18 cellular contexts compared by ENCODE assay signal in genomic region chr7:37206192-37206591, GRCh38.
DNase-seq lines count a peak whose midpoint lies in the region; ATAC-seq and TF ChIP-seq lines count a peak whose summit lies in the region.
"Had no signal": no experiment of that assay in that cellular context is flagged by ENCODE, and none has a peak within 500 bp of the region (broad histone marks: within the 10 kb centered on the region; RNA-seq: fewer than 3 reads in every experiment).

No MANE protein-coding gene starts in this region.

- peak overlapping the region; percentile 78 for H3K4me2 ChIP-seq in KMS-11

- no peak for TF ChIP-seq POLR2A in esophagus muscularis mucosa (IDR thresholded peaks at IDR 0.05; ENCODE audit: low read depth)

- no peaks in the 10 kb centered on the region for H3K27me3 Mint-ChIP-seq in activated T-cell treated with anti-CD3 and anti-CD28 coated beads, Interleukin-2, amount 50 U/mL, for 72 hours (ENCODE audit: low read depth)
- no peaks in the 10 kb centered on the region for H3K27me3 Mint-ChIP-seq in WTC11 (ENCODE audit: low read depth)

- H3K27me3 ChIP-seq in KMS-11 (ENCODE audit: insufficient read depth, low read depth) (no peaks in the 10 kb centered on the region), esophagus muscularis mucosa (no peaks in the 10 kb centered on the region)
- H3K27me3 ChIP-seq: BE2C had no signal

- CTCF ChIA-PET in WTC11 (lab: Charles Lee) = interaction anchor here (0.9 kb wide), 1 partner anchor 28 kb away, joined by 3 read pairs; no protein-coding TSS in a partner anchor

- H3K4me3 Mint-ChIP-seq in activated T-cell treated with anti-CD3 and anti-CD28 coated beads, Interleukin-2, amount 50 U/mL, for 72 hours = peak overlapping the region in 1 of 2 donors; percentile 25
- H3K4me3 Mint-ChIP-seq in WTC11 = no peak overlapping the region

- H3K27ac ChIP-seq in KMS-11 (peak overlapping the region; percentile 77), esophagus muscularis mucosa (replicated peaks in 1 of 4) (no peak overlapping the region)

- H3K4me3 ChIP-seq in KMS-11 (IDR thresholded peaks at IDR 0.05; ENCODE audit: insufficient read depth, low read depth, low read length) = no peak overlapping the region
- H3K4me3 ChIP-seq in esophagus muscularis mucosa = no peak overlapping the region

- 86% methylated on average over 3 of the region's 3 CpGs for WGBS in esophagus muscularis mucosa

- no peaks in the 10 kb centered on the region for H3K9me3 ChIP-seq in esophagus muscularis mucosa
- H3K9me3 ChIP-seq: BE2C had no signal

- peak overlapping the region; percentile 89 for H3K27ac Mint-ChIP-seq in activated T-cell treated with anti-CD3 and anti-CD28 coated beads, Interleukin-2, amount 50 U/mL, for 72 hours
- H3K27ac Mint-ChIP-seq in WTC11 = 0 out of 2 replicates have a peak overlapping the region, but pooled peaks have one; percentile 25

- peaks cover 21% of the 10 kb centered on the region for H3K4me1 Mint-ChIP-seq in activated T-cell treated with anti-CD3 and anti-CD28 coated beads, Interleukin-2, amount 50 U/mL, for 72 hours (ENCODE audit: low read depth)
- H3K4me1 Mint-ChIP-seq in WTC11 = peaks cover 7% of the 10 kb centered on the region

- H3K36me3 Mint-ChIP-seq in activated T-cell treated with anti-CD3 and anti-CD28 coated beads, Interleukin-2, amount 50 U/mL, for 72 hours (ENCODE audit: insufficient read depth in 2 of 2) = peaks cover 5 to 30% of the 10 kb centered on the region in 2 donors
- H3K36me3 Mint-ChIP-seq in WTC11 = peaks cover 16% of the 10 kb centered on the region

- ATAC-seq in activated T-cell treated with anti-CD3 and anti-CD28 coated beads, Interleukin-2, amount 50 U/mL, for 72 hours (replicated peaks in 1 of 2) = peak; percentile 34 to 78
- ATAC-seq in WTC11 (no peak), GM19455 (IDR thresholded peaks at IDR 0.05; ENCODE audit: unreplicated experiment) (no peak), GM18868 (IDR thresholded peaks at IDR 0.05; ENCODE audit: unreplicated experiment) (no peak)
- ATAC-seq: PC-3 had no signal

- peaks cover 89% of the 10 kb centered on the region for H3K4me1 ChIP-seq in KMS-11 (ENCODE audit: low read depth, poor library complexity, severe bottlenecking)
- peaks cover 25 to 74% (median 49%) of the 10 kb centered on the region in 4 donors for H3K4me1 ChIP-seq in esophagus muscularis mucosa
- H3K4me1 ChIP-seq: BE2C had no signal

- H3K79me2 ChIP-seq in KMS-11 (ENCODE audit: insufficient read depth, low read depth) = peaks cover 4% of the 10 kb centered on the region; the same call in 1 of the 2 replicates

- H3K9ac ChIP-seq in KMS-11 = 0 out of 2 replicates have a peak overlapping the region, but pooled peaks have one; percentile 13

- no peaks in the 10 kb centered on the region for H4K20me1 ChIP-seq in KMS-11 (ENCODE audit: insufficient read depth)

- POLR2A ChIA-PET in WTC11 (lab: Charles Lee) = interaction anchor here (0.6 kb wide), 1 partner anchor 9 kb away, joined by 5 read pairs; no protein-coding TSS in a partner anchor

- intact Hi-C loops in esophagus muscularis mucosa (cut with DNase I) = loop anchor here (5.0 kb wide), 1 partner anchor 626 kb away; no protein-coding TSS in a partner anchor

- no peak for TF ChIP-seq CTCF in KMS-11 (conservative IDR thresholded peaks at IDR 0.05; ENCODE audit: low read depth, low read length)
- no peak for TF ChIP-seq CTCF in WTC11 (IDR thresholded peaks at IDR 0.05)
- TF ChIP-seq CTCF in esophagus muscularis mucosa (IDR thresholded peaks at IDR 0.05) = no peak

- no peaks in the 10 kb centered on the region for H3K9me3 Mint-ChIP-seq in activated T-cell treated with anti-CD3 and anti-CD28 coated beads, Interleukin-2, amount 50 U/mL, for 72 hours
- H3K9me3 Mint-ChIP-seq in WTC11 = peaks cover 13% of the 10 kb centered on the region; the same call in 1 of the 2 replicates

- no peak for DNase-seq in activated T-cell treated with anti-CD3 and anti-CD28 coated beads, Interleukin-2, amount 50 U/mL, for 72 hours
- DNase-seq in activated T-cell treated with anti-CD3 and anti-CD28 coated beads, Interleukin-2, amount 50 U/mL, for 48 hours = no peak
- no peak for DNase-seq in WTC11 (ENCODE audit: low spot score)
- DNase-seq in esophagus muscularis mucosa (ENCODE audit: extremely low spot score) = peak; percentile 8
- DNase-seq: BE2C, EL, GF-D8, H7, Kasumi-1, NCI-H1417, NCI-H187, NCI-H446 treated with DMSO at 0.1 percent for 48 hours, NCI-H526 treated with DMSO at 0.1 percent for 48 hours, PC-3, SHP77 had no signal

- no peak overlapping the region for H2AFZ ChIP-seq in KMS-11 (ENCODE audit: low read depth)

- TF ChIP-seq EP300 in esophagus muscularis mucosa (IDR thresholded peaks at IDR 0.05) = no peak

- no peaks in the 10 kb centered on the region; the same call in 1 of the 2 replicates for H3K36me3 ChIP-seq in KMS-11 (ENCODE audit: insufficient read depth)
- H3K36me3 ChIP-seq in esophagus muscularis mucosa = peaks cover 0 to 27% (median 12%) of the 10 kb centered on the region in 4 donors
- H3K36me3 ChIP-seq: BE2C had no signal

TF ChIP-seq in WTC11, 78 proteins besides CTCF, POLR2A, EP300 and RAD21:
- no peak for TF ChIP-seq ZNF396 (CRISPR knock-in tag; IDR thresholded peaks at IDR 0.05; ENCODE audit: borderline replicate concordance)

Comparison
In these comparisons a context has a peak if more than half of its experiments do, and no peak if none do; other contexts are left out.
1. ATAC-seq: peak in activated T-cell treated with anti-CD3 and anti-CD28 coated beads, Interleukin-2, amount 50 U/mL, for 72 hours (2 of 2); none in WTC11 (single experiment), GM19455 (single experiment) and GM18868 (single experiment).